8 cellular contexts compared by ENCODE assay signal in genomic region chr19:38210458-38210987, GRCh38.
DNase-seq lines count a peak whose midpoint lies in the region; ATAC-seq and TF ChIP-seq lines count a peak whose summit lies in the region.

No MANE protein-coding gene starts in this region.

- peaks cover 18% of the 10 kb centered on the region for H3K36me3 Mint-ChIP-seq in memory B cell

- H3K27me3 ChIP-seq in tibial artery: peaks cover 0 to 51% of the 10 kb centered on the region in 2 donors

- H3K36me3 ChIP-seq in tibial artery: peaks cover 0 to 20% (median 13%) of the 10 kb centered on the region in 3 donors

- no peaks in the 10 kb centered on the region for H3K9me3 ChIP-seq in tibial artery

- no peak overlapping the region for H3K4me3 ChIP-seq in choroid plexus epithelial cell (ENCODE audit: low read depth, low read length)
- H3K4me3 ChIP-seq in tibial artery: peak overlapping the region; percentile 6 to 43

- peak overlapping the region; percentile 64 for H3K4me3 Mint-ChIP-seq in memory B cell

- intact Hi-C loops in tibial artery (cut with DNase I; ENCODE audit: low total_unique reads): no loop called here

- no peaks in the 10 kb centered on the region for H3K9me3 Mint-ChIP-seq in memory B cell

- H3K27me3 Mint-ChIP-seq in memory B cell: peaks cover 23% of the 10 kb centered on the region

- ATAC-seq in memory B cell (ENCODE audit: low read depth): no peak

- H3K4me1 Mint-ChIP-seq in memory B cell: peaks cover 25% of the 10 kb centered on the region

- peak overlapping the region; percentile 35 for H3K27ac Mint-ChIP-seq in memory B cell

- peak overlapping the region; percentile 39 to 46 for H3K27ac ChIP-seq in tibial artery

- TF ChIP-seq CTCF in choroid plexus epithelial cell (conservative IDR thresholded peaks at IDR 0.05; ENCODE audit: low read depth, low read length) (no peak), tibial artery (IDR thresholded peaks at IDR 0.05) (no peak)

- DNase-seq in NCI-H1417 (lab: John Stamatoyannopoulos, UW) (peak; percentile 77 to 90 (median 81)), NCI-H1417 treated with DMSO at 0.1 percent for 48 hours (lab: John Stamatoyannopoulos, UW) (no peak), choroid plexus epithelial cell (ENCODE audit: low read depth) (peak; percentile 23), memory B cell (ENCODE audit: low spot score in 2 of 2) (no peak), tibial artery (no peak), GM19240 (ENCODE audit: insufficient read length, low spot score) (no peak)
- DNase-seq in activated naive CD4-positive, alpha-beta T cell treated with anti-CD3 and anti-CD28 coated beads, Interleukin-2, amount 50 U/mL, for 16 hours: no peak
- DNase-seq in activated CD4-positive, alpha-beta T cell treated with anti-CD3 and anti-CD28 coated beads for 1 hour: no peak

- H3K4me1 ChIP-seq in tibial artery: peaks cover 0 to 28% (median 26%) of the 10 kb centered on the region in 4 donors

Comparison
In these comparisons a context has a peak if more than half of its experiments do, and no peak if none do; other contexts are left out.
1. DNase-seq: peak in NCI-H1417 (3 of 3) and choroid plexus epithelial cell (single experiment); none in NCI-H1417 treated with DMSO at 0.1 percent for 48 hours (single experiment), memory B cell (0 of 2), tibial artery (0 of 2), GM19240 (single experiment), activated naive CD4-positive, alpha-beta T cell treated with anti-CD3 and anti-CD28 coated beads, Interleukin-2, amount 50 U/mL, for 16 hours (single experiment) and activated CD4-positive, alpha-beta T cell treated with anti-CD3 and anti-CD28 coated beads for 1 hour (single experiment).